In genomic region chr12:94872007-94872653, GRCh38 we compare ENCODE assay signal across 1 cellular context.
TF ChIP-seq lines count a peak whose summit lies in the region.

No MANE protein-coding gene starts in this region.

TF ChIP-seq in GM23338, 12 proteins besides CTCF, POLR2A, EP300 and RAD21 (continued from another document):
- TF ChIP-seq REST (IDR thresholded peaks at IDR 0.05; ENCODE audit: unreplicated experiment): no peak
- no peak for TF ChIP-seq ZNF462 (CRISPR knock-in tag; IDR thresholded peaks at IDR 0.05)
- no peak for TF ChIP-seq ETS1 (IDR thresholded peaks at IDR 0.05)
- no peak for TF ChIP-seq EZH2phosphoT487 (IDR thresholded peaks at IDR 0.05; ENCODE audit: unreplicated experiment)
- no peak for TF ChIP-seq CREB1 (CRISPR knock-in tag; IDR thresholded peaks at IDR 0.05; ENCODE audit: low read depth)
- no peak for TF ChIP-seq POLR2AphosphoS5 (IDR thresholded peaks at IDR 0.05; ENCODE audit: low read depth)
- TF ChIP-seq ZNF331 (CRISPR knock-in tag; IDR thresholded peaks at IDR 0.05; ENCODE audit: low read depth): no peak
- no peak for TF ChIP-seq JUNB (IDR thresholded peaks at IDR 0.05; ENCODE audit: unreplicated experiment)
- TF ChIP-seq ZNF114 (CRISPR knock-in tag; IDR thresholded peaks at IDR 0.05): no peak
TF ChIP-seq in GM23338: peak in this region for 0.
